ENCODE assay signal across 1 cellular context in genomic region chr2:105649534-105649933, GRCh38.
TF ChIP-seq lines count a peak whose summit lies in the region.

No MANE protein-coding gene starts in this region.

TF ChIP-seq in K562, 482 proteins besides CTCF, POLR2A, EP300 and RAD21 (continued from another document):
- TF ChIP-seq ZBTB40 (IDR thresholded peaks at IDR 0.05) (0 out of 2 replicates have a peak, but pooled peaks have one; percentile 37), ZBTB40 (CRISPR knock-in tag; IDR thresholded peaks at IDR 0.05) (no peak), IRF2 (CRISPR knock-in tag; IDR thresholded peaks at IDR 0.05) (no peak)
